ENCODE assay signal across 7 cellular contexts in the genomic region with DNA sequence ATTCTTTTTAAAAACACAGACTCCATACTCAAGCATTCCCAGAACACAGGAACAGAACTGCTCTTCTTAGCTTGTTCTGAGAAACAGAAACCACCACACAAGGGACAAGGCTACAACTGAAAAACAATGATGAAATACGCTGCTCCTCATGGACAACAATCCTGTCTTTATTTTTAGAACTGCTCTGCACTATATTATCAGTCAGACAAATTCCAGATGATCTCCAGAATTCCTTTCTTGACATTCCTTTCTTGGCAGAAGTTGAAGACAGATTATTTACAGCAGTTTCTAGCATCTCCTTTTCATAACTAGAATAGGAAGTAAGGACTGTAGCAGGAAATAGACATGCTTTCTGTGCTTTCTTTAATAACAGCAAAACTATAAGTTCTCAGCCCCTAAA. TPM values are rescaled to one million over a fixed set of nuclear protein-coding genes. Genes with fewer than 3 reads are reported as not detected.
DNase-seq lines count a peak whose midpoint lies in the region; ATAC-seq, FAIRE-seq and TF ChIP-seq lines count a peak whose summit lies in the region.

No MANE protein-coding gene starts in this region.

- CTCF ChIA-PET in PC-3 (lab: Charles Lee), result no interaction called here

- H3K9me2 ChIP-seq in PC-3 (replicated peaks; ENCODE audit: low read length), result no peaks in the 10 kb centered on the region

- no peak overlapping the region for H3K27ac ChIP-seq in PC-3 (ENCODE audit: low read length)

- no TSS peak for BruUV-seq in PC-3 (replicated peaks; lab: Mats Ljungman, UMichigan)

- H2AFZ ChIP-seq in PC-3 (ENCODE audit: low read length), result no peak overlapping the region

- H3K4me2 ChIP-seq in PC-3 (ENCODE audit: low read length), result no peak overlapping the region

- no peaks in the 10 kb centered on the region for H3F3A ChIP-seq in PC-3 (ENCODE audit: low read length, unreplicated experiment)

- H4K20me1 ChIP-seq in PC-3 (ENCODE audit: low read length), result no peaks in the 10 kb centered on the region

- ATAC-seq in HG02885 (IDR thresholded peaks at IDR 0.05; ENCODE audit: poor library complexity, unreplicated experiment), result peak; percentile 53
- ATAC-seq in left ventricle myocardium superior, result peak; percentile 97
- ATAC-seq in stimulated activated effector memory CD8-positive, alpha-beta T cell treated with anti-CD3 and anti-CD28 coated beads, Interleukin-12 subunit alpha, Interleukin-12 subunit beta, amount 100 ng/mL, for 72 hours, result peak; percentile 60
- no peak for ATAC-seq in PC-3

- no peaks in the 10 kb centered on the region for H3K4me1 ChIP-seq in PC-3 (ENCODE audit: insufficient read depth, low read length)

- H3K27ac Mint-ChIP-seq in activated T-helper 2 cell treated with anti-CD3 and anti-CD28 coated beads, Interferon-gamma antibody, Interleukin-2, Interleukin-4, amounts not matched to agents 10 μg/mL and 5 μg/mL and 100 μg/mL, durations not matched to agents 14 hours and 24 hours and 36 hours, result peak overlapping the region; percentile 77
- H3K27ac Mint-ChIP-seq in stimulated activated effector memory CD8-positive, alpha-beta T cell treated with anti-CD3 and anti-CD28 coated beads, Interleukin-12 subunit alpha, Interleukin-12 subunit beta, amount 100 ng/mL, for 72 hours, result peak overlapping the region; percentile 93

- no peak overlapping the region for H3K9ac ChIP-seq in PC-3 (ENCODE audit: low read length)

- FAIRE-seq in urothelium cell line (lab: Jason Lieb, UNC), result no peak

- no peaks in the 10 kb centered on the region for H3K27me3 Mint-ChIP-seq in activated T-helper 2 cell treated with anti-CD3 and anti-CD28 coated beads, Interferon-gamma antibody, Interleukin-2, Interleukin-4, amounts not matched to agents 10 μg/mL and 5 μg/mL and 100 μg/mL, durations not matched to agents 14 hours and 24 hours and 36 hours (ENCODE audit: low read depth)

- DNase-seq in activated T-helper 2 cell treated with anti-CD3 and anti-CD28 coated beads, Interferon-gamma antibody, Interleukin-2, Interleukin-4, amounts not matched to agents 10 μg/mL and 5 μg/mL and 100 μg/mL, durations not matched to agents 14 hours and 24 hours and 36 hours (ENCODE audit: low spot score), result no peak
- DNase-seq in left ventricle myocardium superior (no peak), urothelium cell line (ENCODE audit: low spot score) (no peak), NCI-H2171 (lab: John Stamatoyannopoulos, UW) (no peak), PC-3 (no peak)
- no peak for DNase-seq in stimulated activated effector memory CD8-positive, alpha-beta T cell treated with anti-CD3 and anti-CD28 coated beads, Interleukin-12 subunit alpha, Interleukin-12 subunit beta, amount 100 ng/mL, for 72 hours (ENCODE audit: low spot score in 2 of 2)

- H3K9me3 ChIP-seq in PC-3 (ENCODE audit: low read length), result no peaks in the 10 kb centered on the region

- peaks cover 35% of the 10 kb centered on the region for H3K36me3 Mint-ChIP-seq in activated T-helper 2 cell treated with anti-CD3 and anti-CD28 coated beads, Interferon-gamma antibody, Interleukin-2, Interleukin-4, amounts not matched to agents 10 μg/mL and 5 μg/mL and 100 μg/mL, durations not matched to agents 14 hours and 24 hours and 36 hours (ENCODE audit: low read depth)
- H3K36me3 Mint-ChIP-seq in stimulated activated effector memory CD8-positive, alpha-beta T cell treated with anti-CD3 and anti-CD28 coated beads, Interleukin-12 subunit alpha, Interleukin-12 subunit beta, amount 100 ng/mL, for 72 hours, result no peaks in the 10 kb centered on the region

- H3K4me1 Mint-ChIP-seq in activated T-helper 2 cell treated with anti-CD3 and anti-CD28 coated beads, Interferon-gamma antibody, Interleukin-2, Interleukin-4, amounts not matched to agents 10 μg/mL and 5 μg/mL and 100 μg/mL, durations not matched to agents 14 hours and 24 hours and 36 hours (ENCODE audit: low read depth), result peaks cover 25% of the 10 kb centered on the region
- peaks cover 14% of the 10 kb centered on the region for H3K4me1 Mint-ChIP-seq in stimulated activated effector memory CD8-positive, alpha-beta T cell treated with anti-CD3 and anti-CD28 coated beads, Interleukin-12 subunit alpha, Interleukin-12 subunit beta, amount 100 ng/mL, for 72 hours

- no peak for TF ChIP-seq CTCF in PC-3 (conservative IDR thresholded peaks at IDR 0.05; ENCODE audit: low read depth, low read length)

- H3K4me3 Mint-ChIP-seq in activated T-helper 2 cell treated with anti-CD3 and anti-CD28 coated beads, Interferon-gamma antibody, Interleukin-2, Interleukin-4, amounts not matched to agents 10 μg/mL and 5 μg/mL and 100 μg/mL, durations not matched to agents 14 hours and 24 hours and 36 hours (ENCODE audit: low read depth), result peak overlapping the region; percentile 65
- H3K4me3 Mint-ChIP-seq in stimulated activated effector memory CD8-positive, alpha-beta T cell treated with anti-CD3 and anti-CD28 coated beads, Interleukin-12 subunit alpha, Interleukin-12 subunit beta, amount 100 ng/mL, for 72 hours, result peak overlapping the region; percentile 60

- H3K79me2 ChIP-seq in PC-3 (ENCODE audit: low read length), result 0 out of 2 replicates have a peak, but pooled peaks cover 6% of the 10 kb centered on the region

- H3K9me3 Mint-ChIP-seq in activated T-helper 2 cell treated with anti-CD3 and anti-CD28 coated beads, Interferon-gamma antibody, Interleukin-2, Interleukin-4, amounts not matched to agents 10 μg/mL and 5 μg/mL and 100 μg/mL, durations not matched to agents 14 hours and 24 hours and 36 hours, result peaks cover 4% of the 10 kb centered on the region
- no peaks in the 10 kb centered on the region for H3K9me3 Mint-ChIP-seq in stimulated activated effector memory CD8-positive, alpha-beta T cell treated with anti-CD3 and anti-CD28 coated beads, Interleukin-12 subunit alpha, Interleukin-12 subunit beta, amount 100 ng/mL, for 72 hours

- H3K36me3 ChIP-seq in PC-3 (ENCODE audit: low read depth, low read length), result peaks cover 14% of the 10 kb centered on the region

- no peak overlapping the region for H3K4me3 ChIP-seq in PC-3 (ENCODE audit: low read length)

- POLR2A ChIA-PET in PC-3 (lab: Charles Lee; ENCODE audit: unreplicated experiment), result no interaction called here

- intact Hi-C loops in activated T-helper 2 cell treated with anti-CD3 and anti-CD28 coated beads, Interferon-gamma antibody, Interleukin-2, Interleukin-4, amounts not matched to agents 10 μg/mL and 5 μg/mL and 100 μg/mL, durations not matched to agents 14 hours and 24 hours and 36 hours (cut with micrococcal nuclease), result no loop called here
- intact Hi-C loops in left ventricle myocardium superior (cut with micrococcal nuclease) (no loop called here), PC-3 (cut with micrococcal nuclease) (no loop called here)

- H3K27me3 ChIP-seq in PC-3 (ENCODE audit: low read length), result no peaks in the 10 kb centered on the region

RNA-seq across cellular contexts. Expression of a gene that starts 36.1 kb away (rescaled TPM):
- total RNA-seq in activated T-helper 2 cell treated with anti-CD3 and anti-CD28 coated beads, Interferon-gamma antibody, Interleukin-2, Interleukin-4, amounts not matched to agents 10 μg/mL and 5 μg/mL and 100 μg/mL, durations not matched to agents 14 hours and 24 hours and 36 hours, result 3.2 and 3.6 TPM in 2 replicates
- total RNA-seq in left ventricle myocardium superior (48.9 TPM), PC-3 (2014; rRNA removed) (43.9 and 56.3 TPM in 2 replicates)
